Comparison of ENCODE assay signal across 29 cellular contexts in the genomic region with DNA sequence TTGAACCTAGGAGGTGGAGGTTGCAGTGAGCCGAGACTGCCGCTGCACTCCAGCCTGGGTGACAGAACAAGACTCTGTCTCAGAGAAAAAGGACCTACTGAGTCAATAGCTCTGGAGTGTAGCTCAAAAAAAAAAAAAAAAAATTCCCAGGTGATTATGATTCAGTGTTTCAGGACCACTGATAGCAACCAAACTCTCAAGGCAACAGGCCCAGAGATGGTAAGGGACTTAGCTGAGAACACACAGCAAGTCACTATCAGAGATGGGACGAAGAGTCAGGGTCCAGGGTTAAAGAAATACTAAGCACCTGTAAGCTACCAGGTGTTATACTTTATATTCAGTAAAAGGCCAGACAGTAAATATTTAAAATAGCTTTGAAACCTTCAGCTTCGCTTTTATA.
"Had no signal": no experiment of that assay in that cellular context is flagged by ENCODE, and none has a peak within 500 bp of the region (broad histone marks: within the 10 kb centered on the region; RNA-seq: fewer than 3 reads in every experiment).

No MANE protein-coding gene starts in this region.

- H3K4me1 ChIP-seq: body of pancreas, esophagus muscularis mucosa, gastroesophageal sphincter, heart right ventricle had no signal

- H3K27me3 ChIP-seq: body of pancreas, esophagus muscularis mucosa, gastroesophageal sphincter, heart right ventricle had no signal

- FAIRE-seq: colon had no signal

- H3K4me3 ChIP-seq: body of pancreas, esophagus muscularis mucosa, gastroesophageal sphincter, heart right ventricle had no signal

- H3K36me3 ChIP-seq: WERI-Rb-1 had no signal

- ATAC-seq: activated CD8-positive, alpha-beta T cell treated with anti-CD3 and anti-CD28 coated beads for 36 hours; activated T-cell treated with anti-CD3 and anti-CD28 coated beads, Interleukin-2, amount 50 U/mL, for 4 hours; activated T-helper 17 cell treated with anti-CD3 and anti-CD28 coated beads, Interleukin-2, amount 50 U/mL, for 72 hours; body of pancreas; gastroesophageal sphincter; heart right ventricle; T-helper 17 cell had no signal

- H3K9me3 ChIP-seq: body of pancreas, esophagus muscularis mucosa, gastroesophageal sphincter, heart right ventricle had no signal

- DNase-seq: activated B cell treated with CpG ODN at 0.5 μM for 24 hours; activated CD4-positive, alpha-beta T cell treated with anti-CD3 and anti-CD28 coated beads for 48 hours; activated CD4-positive, alpha-beta T cell treated with anti-CD3 and anti-CD28 coated beads, Interleukin-2, amount 50 U/mL, for 1 hour; activated CD4-positive, alpha-beta T cell treated with anti-CD3 and anti-CD28 coated beads, Interleukin-2, amount 50 U/mL, for 48 hours; activated CD8-positive, alpha-beta memory T cell treated with anti-CD3 and anti-CD28 coated beads for 24 hours; activated CD8-positive, alpha-beta T cell treated with anti-CD3 and anti-CD28 coated beads for 36 hours; activated effector memory CD4-positive, alpha-beta T cell treated with Interleukin-2 at 50 U/mL for 16 hours; activated gamma-delta T cell treated with Interleukin-2 at 50 U/mL for 16 hours; activated naive CD4-positive, alpha-beta T cell treated with anti-CD3 and anti-CD28 coated beads, Interleukin-2, amount 50 U/mL, for 16 hours; activated naive CD4-positive, alpha-beta T cell treated with Interleukin-2 at 50 U/mL for 16 hours; activated T-cell treated with anti-CD3 and anti-CD28 coated beads, Interleukin-2, amount 50 U/mL, for 4 hours; amniotic stem cell; aorta; body of pancreas; caudate nucleus; cortex of kidney; dermis blood vessel endothelial cell; effector CD4-positive, alpha-beta T cell; effector memory CD8-positive, alpha-beta T cell; erythroblast; foreskin melanocyte; heart right ventricle; T-helper 17 cell; T1000; WERI-Rb-1 had no signal

- H3K27ac ChIP-seq: body of pancreas, esophagus muscularis mucosa, gastroesophageal sphincter, heart right ventricle, WERI-Rb-1 had no signal
